Comparison of ENCODE assay signal across 23 cellular contexts in genomic region chr1:36475341-36475740, GRCh38. TPM values are rescaled to one million over a fixed set of nuclear protein-coding genes. Genes with fewer than 3 reads are reported as not detected.
DNase-seq lines count a peak whose midpoint lies in the region; FAIRE-seq and TF ChIP-seq lines count a peak whose summit lies in the region.
"Had no signal": no experiment of that assay in that cellular context is flagged by ENCODE, and none has a peak within 500 bp of the region (broad histone marks: within the 10 kb centered on the region; RNA-seq: fewer than 3 reads in every experiment).

No MANE protein-coding gene starts in this region.

- H3K9ac ChIP-seq in keratinocyte (ENCODE audit: control insufficient read depth, extremely low read depth, insufficient read depth, low read length) = no peak overlapping the region
- H3K9ac ChIP-seq: GM23248 had no signal

- no peaks in the 10 kb centered on the region for H3K79me2 ChIP-seq in keratinocyte (ENCODE audit: control insufficient read depth, insufficient read depth, low read length)

- dilution Hi-C loops in keratinocyte (cut with MboI; ENCODE audit: extremely low pct_ligation_motif_present, low sequenced_read_pairs) = no loop called here

- H3K4me1 ChIP-seq in BE2C (no peaks in the 10 kb centered on the region), keratinocyte (ENCODE audit: control insufficient read depth, extremely low read depth, insufficient read depth, low read length) (peaks cover 4% of the 10 kb centered on the region), neutrophil (ENCODE audit: control insufficient read depth in 1 of 2, insufficient read depth in 1 of 2, low read depth in 1 of 2, low read length in 1 of 2) (peaks cover 40 to 50% of the 10 kb centered on the region in 2 experiments)
- H3K4me1 ChIP-seq: SJSA1 had no signal

- TF ChIP-seq CTCF in BE2C (IDR thresholded peaks at IDR 0.05; ENCODE audit: low read depth, low read length) = no peak
- TF ChIP-seq CTCF in keratinocyte (optimal IDR thresholded peaks at IDR 0.05 in 1 of 3, IDR thresholded peaks at IDR 0.05 in 1 of 3, conservative IDR thresholded peaks at IDR 0.05 in 1 of 3; ENCODE audit: extremely low read depth in 1 of 3, insufficient read depth in 2 of 3, low read length in 3 of 3) = no peak
- TF ChIP-seq CTCF in neutrophil (IDR thresholded peaks at IDR 0.05) = no peak
- TF ChIP-seq CTCF in WERI-Rb-1 (IDR thresholded peaks at IDR 0.05; ENCODE audit: low read depth, low read length) = no peak

- H3K9me3 ChIP-seq in BE2C (no peaks in the 10 kb centered on the region), keratinocyte (ENCODE audit: control insufficient read depth, low read depth, low read length) (no peaks in the 10 kb centered on the region), neutrophil (no peaks in the 10 kb centered on the region), WERI-Rb-1 (ENCODE audit: severe bottlenecking) (no peaks in the 10 kb centered on the region)
- H3K9me3 ChIP-seq: SJSA1 had no signal

- H3K9me1 ChIP-seq in keratinocyte (ENCODE audit: control insufficient read depth, extremely low read depth, insufficient read depth, low read length) = no peaks in the 10 kb centered on the region

- H3K27me3 ChIP-seq in BE2C (no peaks in the 10 kb centered on the region), keratinocyte (ENCODE audit: control insufficient read depth, extremely low read depth, insufficient read depth, low read length) (peaks cover 5% of the 10 kb centered on the region), neutrophil (no peaks in the 10 kb centered on the region), WERI-Rb-1 (ENCODE audit: insufficient read depth, low read depth, severe bottlenecking) (no peaks in the 10 kb centered on the region)
- H3K27me3 ChIP-seq: SJSA1 had no signal

- H3K27ac ChIP-seq in keratinocyte (ENCODE audit: control insufficient read depth, insufficient read depth, low read length) (no peak overlapping the region), neutrophil (peak overlapping the region; percentile 92), WERI-Rb-1 (no peak overlapping the region)
- H3K27ac ChIP-seq: 22Rv1, GM23248, SJSA1 had no signal

- H2AFZ ChIP-seq in keratinocyte (ENCODE audit: control insufficient read depth, low read length) = peak overlapping the region; percentile 81
- H2AFZ ChIP-seq: GM23248 had no signal

- H3K4me3 ChIP-seq in BE2C (ENCODE audit: low read depth, low read length) (no peak overlapping the region), keratinocyte (ENCODE audit: control insufficient read depth in 2 of 3, extremely low read depth in 1 of 3, insufficient read depth in 2 of 3, low read depth in 1 of 3, low read length in 3 of 3) (no peak overlapping the region), neutrophil (ENCODE audit: low read depth in 1 of 2, low read length in 1 of 2) (no peak overlapping the region), WERI-Rb-1 (ENCODE audit: low read depth, low read length) (no peak overlapping the region)
- H3K4me3 ChIP-seq: GM23248, SJSA1 had no signal

- H3K36me3 ChIP-seq in BE2C (no peaks in the 10 kb centered on the region), keratinocyte (ENCODE audit: control insufficient read depth in 2 of 2, extremely low read depth in 1 of 2, insufficient read depth in 2 of 2, low read length in 2 of 2) (no peaks in the 10 kb centered on the region), neutrophil (peaks cover 100% of the 10 kb centered on the region), WERI-Rb-1 (no peaks in the 10 kb centered on the region)
- H3K36me3 ChIP-seq: SJSA1 had no signal

- H3K4me2 ChIP-seq in keratinocyte (ENCODE audit: control insufficient read depth, extremely low read depth, insufficient read depth, low read depth, low read length) = peak overlapping the region; percentile 28

- peak; percentile 60 for DNase-seq in DMS 273 (lab: John Stamatoyannopoulos, UW; ENCODE audit: unreplicated experiment)
- DNase-seq in DMS 273 treated with DMSO at 0.1 percent for 48 hours (lab: John Stamatoyannopoulos, UW) = no peak
- DNase-seq in BE2C = peak; percentile 24
- no peak for DNase-seq in keratinocyte (ENCODE audit: low read depth, low spot score)
- no peak for DNase-seq in NCI-H345 treated with DMSO at 0.1 percent for 48 hours (lab: John Stamatoyannopoulos, UW; ENCODE audit: unreplicated experiment)
- no peak for DNase-seq in WERI-Rb-1
- no peak for DNase-seq in SKM-1 (lab: John Stamatoyannopoulos, UW; ENCODE audit: unreplicated experiment)
- DNase-seq: Calu3, GM23248, H9, KBM-7, MV-4-11, NCI-H1105, NCI-H1436 treated with DMSO at 0.1 percent for 48 hours, NCI-H187 treated with DMSO at 0.1 percent for 48 hours, NCI-H2107, NCI-H510A, NCI-H774, Right ventricle myocardium superior, RPMI8226 had no signal

- H4K20me1 ChIP-seq in keratinocyte (ENCODE audit: control insufficient read depth, extremely low read depth, insufficient read depth, low read length) = no peaks in the 10 kb centered on the region

- no peak for FAIRE-seq in keratinocyte (lab: Jason Lieb, UNC)

RNA-seq across cellular contexts. Expression of gene CSF3R, which starts 7.4 kb away (rescaled TPM):
- 0.63 TPM for polyA plus RNA-seq in BE2C (2012; ENCODE audit: insufficient read depth, insufficient read length, low read depth)
- polyA plus RNA-seq in keratinocyte = not detected in 3 replicates
- not detected for polyA plus RNA-seq in keratinocyte (2011; ENCODE audit: low read depth)
- not detected in 2 replicates for polyA plus RNA-seq in keratinocyte (2011; cell fraction: cytosol; rRNA removed)
- not detected in 2 replicates for polyA plus RNA-seq in keratinocyte (2011; cell fraction: nucleus; rRNA removed)
- not detected in 2 replicates for polyA plus RNA-seq in keratinocyte (2012; ENCODE audit: low replicate concordance)
- polyA minus RNA-seq in keratinocyte = not detected in 3 replicates
- not detected for polyA minus RNA-seq in keratinocyte (2011; cell fraction: cytosol; rRNA and poly(A)+ RNA removed)
- polyA minus RNA-seq in keratinocyte (2011; cell fraction: nucleus; rRNA and poly(A)+ RNA removed) = not detected in 2 replicates
- polyA plus RNA-seq: GM23248 had no signal

RNA-seq across cellular contexts. Expression of gene MRPS15, which starts 11.2 kb away (rescaled TPM):
- polyA plus RNA-seq in BE2C (2012; ENCODE audit: insufficient read depth, insufficient read length, low read depth) = 50.9 TPM
- 74.2 to 133 TPM (median 130 TPM) in 3 replicates for polyA plus RNA-seq in keratinocyte
- 98.8 TPM for polyA plus RNA-seq in keratinocyte (2011; ENCODE audit: low read depth)
- 127 and 178 TPM in 2 replicates for polyA plus RNA-seq in keratinocyte (2011; cell fraction: cytosol; rRNA removed)
- polyA plus RNA-seq in keratinocyte (2011; cell fraction: nucleus; rRNA removed) = 46.1 and 50.4 TPM in 2 replicates
- 60.5 and 118 TPM in 2 replicates for polyA plus RNA-seq in keratinocyte (2012; ENCODE audit: low replicate concordance)
- polyA minus RNA-seq in keratinocyte = 11.5 to 46.4 TPM (median 28.0 TPM) in 3 replicates
- 35.3 TPM for polyA minus RNA-seq in keratinocyte (2011; cell fraction: cytosol; rRNA and poly(A)+ RNA removed)
- 8.8 and 10.9 TPM in 2 replicates for polyA minus RNA-seq in keratinocyte (2011; cell fraction: nucleus; rRNA and poly(A)+ RNA removed)

RNA-seq across cellular contexts. Expression of gene OSCP1, which starts 25.1 kb away (rescaled TPM):
- polyA plus RNA-seq in BE2C (2012; ENCODE audit: insufficient read depth, insufficient read length, low read depth) = 1.4 TPM
- 7.1 to 12.5 TPM (median 9.5 TPM) in 3 replicates for polyA plus RNA-seq in keratinocyte
- 6.0 TPM for polyA plus RNA-seq in keratinocyte (2011; ENCODE audit: low read depth)
- polyA plus RNA-seq in keratinocyte (2011; cell fraction: cytosol; rRNA removed) = 5.4 and 7.7 TPM in 2 replicates
- 7.7 and 8.5 TPM in 2 replicates for polyA plus RNA-seq in keratinocyte (2011; cell fraction: nucleus; rRNA removed)
- polyA plus RNA-seq in keratinocyte (2012; ENCODE audit: low replicate concordance) = 6.5 and 7.2 TPM in 2 replicates
- 6.1 to 13.7 TPM (median 10.1 TPM) in 3 replicates for polyA minus RNA-seq in keratinocyte
- 6.7 TPM for polyA minus RNA-seq in keratinocyte (2011; cell fraction: cytosol; rRNA and poly(A)+ RNA removed)
- 2.4 and 7.1 TPM in 2 replicates for polyA minus RNA-seq in keratinocyte (2011; cell fraction: nucleus; rRNA and poly(A)+ RNA removed)

Comparison
In these comparisons a context has a peak if more than half of its experiments do, and no peak if none do; other contexts are left out.
1. DNase-seq: peak in DMS 273 (single experiment) and BE2C (single experiment); none in DMS 273 treated with DMSO at 0.1 percent for 48 hours (single experiment), keratinocyte (single experiment), NCI-H345 treated with DMSO at 0.1 percent for 48 hours (single experiment), WERI-Rb-1 (single experiment) and SKM-1 (single experiment).